In genomic region chr19:55552620-55553019, GRCh38 we compare ENCODE assay signal across 15 cellular contexts. TPM values are rescaled to one million over a fixed set of nuclear protein-coding genes. Genes with fewer than 3 reads are reported as not detected.
DNase-seq lines count a peak whose midpoint lies in the region; ATAC-seq, FAIRE-seq and TF ChIP-seq lines count a peak whose summit lies in the region.
"Had no signal": no experiment of that assay in that cellular context is flagged by ENCODE, and none has a peak within 500 bp of the region (broad histone marks: within the 10 kb centered on the region; RNA-seq: fewer than 3 reads in every experiment).

No MANE protein-coding gene starts in this region.

- TF ChIP-seq CTCF in AG04449 (IDR thresholded peaks at IDR 0.05; ENCODE audit: insufficient read depth, low read length, missing control alignments), result no peak
- no peak for TF ChIP-seq CTCF in HCT116 (IDR thresholded peaks at IDR 0.05 in 2 of 3, conservative IDR thresholded peaks at IDR 0.05 in 1 of 3; ENCODE audit: borderline replicate concordance in 1 of 3, insufficient read depth in 1 of 3, low read depth in 2 of 3, low read length in 2 of 3)
- TF ChIP-seq CTCF in brain (conservative IDR thresholded peaks at IDR 0.05), result no peak
- no peak for TF ChIP-seq CTCF in pancreas (IDR thresholded peaks at IDR 0.05)

- DNase-seq in AG04449 (ENCODE audit: low read depth, low spot score), result peak; percentile 92
- DNase-seq in HCT116 (ENCODE audit: low read depth, low spot score), result no peak
- peak; percentile 9 for DNase-seq in kidney tubule cell (ENCODE audit: low spot score)
- no peak for DNase-seq in pancreas
- DNase-seq in GDM1 (lab: John Stamatoyannopoulos, UW), result no peak
- no peak for DNase-seq in cardiac septum (ENCODE audit: low spot score)
- DNase-seq: ACHN, glutamatergic neuron, mesendoderm, OCI-M1, uterus had no signal

- H3K4me3 Mint-ChIP-seq in brain, result no peak overlapping the region
- H3K4me3 Mint-ChIP-seq: central memory CD8-positive, alpha-beta T cell had no signal

- H3K27me3 ChIP-seq in HCT116 (ENCODE audit: insufficient read depth, low read length) (no peaks in the 10 kb centered on the region), pancreas (peaks cover 0 to 4% (median 0%) of the 10 kb centered on the region in 4 donors)
- H3K27me3 ChIP-seq: uterus had no signal

- H3K9me3 ChIP-seq in HCT116 (ENCODE audit: control insufficient read depth in 1 of 2, insufficient read depth in 1 of 2, low read depth in 1 of 2, low read length in 2 of 2) (no peaks in the 10 kb centered on the region), pancreas (no peaks in the 10 kb centered on the region)
- H3K9me3 ChIP-seq: uterus had no signal

- H3K27ac ChIP-seq in HCT116 (ENCODE audit: low read depth, low read length), result no peak overlapping the region
- H3K27ac ChIP-seq in pancreas, result no peak overlapping the region
- H3K27ac ChIP-seq: uterus had no signal

- BruUV-seq in HCT116 (replicated peaks; lab: Mats Ljungman, UMichigan), result no TSS peak

- H2AFZ ChIP-seq in HCT116 (ENCODE audit: low read depth, low read length, poor library complexity, severe bottlenecking), result peak overlapping the region; percentile 45

- H3K4me3 ChIP-seq in AG04449 (ENCODE audit: low read depth, low read length) (no peak overlapping the region), HCT116 (replicated peaks in 1 of 2; ENCODE audit: low read depth in 1 of 2, low read length in 2 of 2) (peak overlapping the region in 1 of 2 experiments; percentile 18; a peak in 2 of 4 replicates), pancreas (no peak overlapping the region)
- H3K4me3 ChIP-seq: uterus had no signal

- no peaks in the 10 kb centered on the region for H4K20me1 ChIP-seq in HCT116 (ENCODE audit: insufficient read depth)

- intact Hi-C loops in HCT116 (cut with micrococcal nuclease), result no loop called here
- intact Hi-C loops in pancreas (cut with DNase I), result no loop called here
- intact Hi-C loops in cardiac septum (cut with DNase I), result no loop called here

- TF ChIP-seq RAD21 in HCT116 (IDR thresholded peaks at IDR 0.05; ENCODE audit: low read depth), result no peak

- peaks cover 0 to 3% (median 0%) of the 10 kb centered on the region in 5 experiments for H3K9me3 Mint-ChIP-seq in brain
- H3K9me3 Mint-ChIP-seq: central memory CD8-positive, alpha-beta T cell had no signal

- TF ChIP-seq POLR2A in HCT116 (IDR thresholded peaks at IDR 0.05; ENCODE audit: borderline replicate concordance, extremely low read depth, insufficient read depth, insufficient read length), result no peak

- no peak overlapping the region for H3K9ac ChIP-seq in HCT116 (ENCODE audit: low read length)

- H3K9me2 ChIP-seq in HCT116 (ENCODE audit: insufficient read depth), result no peaks in the 10 kb centered on the region

- ATAC-seq in HCT116 (no peak), pancreas (no peak), GM18907 (IDR thresholded peaks at IDR 0.05; ENCODE audit: unreplicated experiment) (no peak)
- ATAC-seq: right cardiac atrium had no signal

- no peaks in the 10 kb centered on the region for H3K36me3 ChIP-seq in HCT116 (ENCODE audit: control insufficient read depth in 1 of 2, insufficient read depth in 2 of 2, low read length in 2 of 2)
- H3K36me3 ChIP-seq in pancreas, result no peaks in the 10 kb centered on the region
- H3K36me3 ChIP-seq: uterus had no signal

- WGBS in pancreas, 2 donors, result 40 to 51% methylated on average over 13 of the region's 13 CpGs

- H3K4me1 Mint-ChIP-seq in brain, result peaks cover 46% of the 10 kb centered on the region
- H3K4me1 Mint-ChIP-seq: central memory CD8-positive, alpha-beta T cell had no signal

- POLR2A ChIA-PET in AG04449 (lab: Yijun Ruan, JAX) (interaction anchor here (0.8 to 1.7 kb wide), 2 partner anchors 26 to 47 kb away, joined by 3 to 4 read pairs; partner anchors contain the start of gene FIZ1), HCT116 (lab: Charles Lee) (no interaction called here)

- H3K4me2 ChIP-seq in HCT116 (ENCODE audit: low read length), result peak overlapping the region; percentile 63

- no peaks in the 10 kb centered on the region for H3K36me3 Mint-ChIP-seq in brain

- peaks cover 16% of the 10 kb centered on the region for H3K27me3 Mint-ChIP-seq in brain

- H3K79me2 ChIP-seq in HCT116 (ENCODE audit: insufficient read depth, low read length), result no peaks in the 10 kb centered on the region

- H3K4me1 ChIP-seq in HCT116 (ENCODE audit: control insufficient read depth in 1 of 2, insufficient read depth in 2 of 2, low read length in 2 of 2) (peaks cover 26 to 51% of the 10 kb centered on the region in 2 experiments), pancreas (peaks cover 0 to 4% (median 0%) of the 10 kb centered on the region in 3 donors)

- H3K27ac Mint-ChIP-seq in brain, result peak overlapping the region in 3 of 5 experiments; percentile 50 to 84 (median 63)

- RAD21 ChIA-PET in HCT116 (lab: Charles Lee; ENCODE audit: low non-redundant PET in 1 of 2, low total read pairs in 2 of 2, uncharacterized antibody in 2 of 2, unreplicated experiment in 2 of 2), result interaction anchor here (0.6 to 0.7 kb wide), 2 partner anchors 20 to 72 kb away, joined by 3 to 5 read pairs; no protein-coding TSS in a partner anchor

- CTCF ChIA-PET in AG04449 (lab: Yijun Ruan, JAX) (interaction anchor here (0.8 to 1.3 kb wide), 2 partner anchors 13 to 32 kb away, joined by 3 to 4 read pairs; no protein-coding TSS in a partner anchor), HCT116 (lab: Charles Lee) (interaction anchor here (1.4 kb wide), 1 partner anchor 49 kb away, joined by 4 read pairs; no protein-coding TSS in a partner anchor)

- no peak for FAIRE-seq in pancreas (lab: Jason Lieb, UNC)

TF ChIP-seq in HCT116, 20 proteins besides CTCF, POLR2A, EP300 and RAD21:
- TF ChIP-seq EGR1 (IDR thresholded peaks at IDR 0.05; ENCODE audit: low read depth) (no peak), REST (IDR thresholded peaks at IDR 0.05; ENCODE audit: low read depth) (no peak), ZNF274 (IDR thresholded peaks at IDR 0.05; ENCODE audit: low read depth, low read length) (no peak), CBX3 (IDR thresholded peaks at IDR 0.05; ENCODE audit: low read depth) (no peak), ZFX (IDR thresholded peaks at IDR 0.05) (no peak), EZH2 (IDR thresholded peaks at IDR 0.05) (no peak), YY1 (IDR thresholded peaks at IDR 0.05; ENCODE audit: extremely low read depth, insufficient replicate concordance, low read depth, low read length) (no peak), MAX (IDR thresholded peaks at IDR 0.05) (no peak), ELF1 (IDR thresholded peaks at IDR 0.05; ENCODE audit: borderline replicate concordance, low read depth) (no peak), JUND (IDR thresholded peaks at IDR 0.05) (no peak), POLR2AphosphoS5 (IDR thresholded peaks at IDR 0.05; ENCODE audit: low read depth, low read length) (no peak)

RNA-seq across cellular contexts. Expression of gene SBK3, which starts 7.3 kb away (rescaled TPM):
- total RNA-seq in HCT116 (2021; ENCODE audit: unreplicated experiment) (1.2 TPM), pancreas (under 1 TPM in 2 of 6 donors, not detected in 4; 0.19 to 0.28 TPM), cardiac septum (6.7 TPM)
- polyA plus RNA-seq in HCT116 (2012), result 0.64 and 0.71 TPM in 2 replicates
- polyA plus RNA-seq in brain (ENCODE audit: insufficient read depth, low read depth, low replicate concordance) (not detected), pancreas (under 1 TPM; 0.11 to 0.16 TPM)

RNA-seq across cellular contexts. Expression of gene SBK2, which starts 15.7 kb away (rescaled TPM):
- total RNA-seq in HCT116 (2021; ENCODE audit: unreplicated experiment) (0.30 TPM), pancreas (under 1 TPM in 1 of 6 donors, not detected in 5; 0.43 TPM), cardiac septum (2.0 TPM)
- polyA plus RNA-seq in HCT116 (2012), result 0.05 and 0.17 TPM in 2 replicates
- polyA plus RNA-seq in brain (ENCODE audit: insufficient read depth, low read depth, low replicate concordance) (not detected), pancreas (under 1 TPM; 0.28 to 0.46 TPM)
- total RNA-seq: uterus had no signal

RNA-seq across cellular contexts. Expression of gene ZNF579, which starts 28.0 kb away (rescaled TPM):
- total RNA-seq in HCT116 (2021; ENCODE audit: unreplicated experiment) (24.1 TPM), pancreas (10 to 100 TPM in 1 of 6 donors, 1 to 10 TPM in 5; 6.5 to 12.7 (median 9.2) TPM), cardiac septum (12.2 TPM)
- polyA plus RNA-seq in HCT116 (2012), result 11.9 and 12.7 TPM in 2 replicates
- polyA plus RNA-seq in brain (ENCODE audit: insufficient read depth, low read depth, low replicate concordance) (16.2 TPM), pancreas (10 to 100 TPM; 11.6 to 16.1 TPM)

RNA-seq across cellular contexts. Expression of gene FIZ1, which starts 46.7 kb away (rescaled TPM):
- total RNA-seq in HCT116 (2021; ENCODE audit: unreplicated experiment) (15.3 TPM), pancreas (10 to 100 TPM in 2 of 6 donors, 1 to 10 TPM in 4; 6.8 to 12.1 (median 8.9) TPM), cardiac septum (19.4 TPM)
- polyA plus RNA-seq in HCT116 (2012), result 11.7 and 12.5 TPM in 2 replicates
- polyA plus RNA-seq in brain (ENCODE audit: insufficient read depth, low read depth, low replicate concordance) (30.5 TPM), pancreas (10 to 100 TPM; 12.6 TPM)

RNA-seq across cellular contexts. Expression of gene ZNF524, which starts 47.5 kb away (rescaled TPM):
- total RNA-seq in HCT116 (2021; ENCODE audit: unreplicated experiment), result 17.2 TPM
- 16.0 and 19.0 TPM in 2 replicates for polyA plus RNA-seq in HCT116 (2012)
- 20.5 TPM for polyA plus RNA-seq in brain (ENCODE audit: insufficient read depth, low read depth, low replicate concordance)
- 10 to 100 TPM; 17.1 to 37.0 (median 33.1) TPM for total RNA-seq in pancreas
- 10 to 100 TPM; 26.7 to 79.4 TPM for polyA plus RNA-seq in pancreas
- total RNA-seq in cardiac septum, result 13.7 TPM

Comparison
In these comparisons a context has a peak if more than half of its experiments do, and no peak if none do; other contexts are left out.
1. DNase-seq: peak in AG04449 (single experiment) and kidney tubule cell (single experiment); none in HCT116 (single experiment), pancreas (0 of 6), GDM1 (single experiment) and cardiac septum (single experiment).